ENCODE assay signal across 8 cellular contexts in the genomic region with DNA sequence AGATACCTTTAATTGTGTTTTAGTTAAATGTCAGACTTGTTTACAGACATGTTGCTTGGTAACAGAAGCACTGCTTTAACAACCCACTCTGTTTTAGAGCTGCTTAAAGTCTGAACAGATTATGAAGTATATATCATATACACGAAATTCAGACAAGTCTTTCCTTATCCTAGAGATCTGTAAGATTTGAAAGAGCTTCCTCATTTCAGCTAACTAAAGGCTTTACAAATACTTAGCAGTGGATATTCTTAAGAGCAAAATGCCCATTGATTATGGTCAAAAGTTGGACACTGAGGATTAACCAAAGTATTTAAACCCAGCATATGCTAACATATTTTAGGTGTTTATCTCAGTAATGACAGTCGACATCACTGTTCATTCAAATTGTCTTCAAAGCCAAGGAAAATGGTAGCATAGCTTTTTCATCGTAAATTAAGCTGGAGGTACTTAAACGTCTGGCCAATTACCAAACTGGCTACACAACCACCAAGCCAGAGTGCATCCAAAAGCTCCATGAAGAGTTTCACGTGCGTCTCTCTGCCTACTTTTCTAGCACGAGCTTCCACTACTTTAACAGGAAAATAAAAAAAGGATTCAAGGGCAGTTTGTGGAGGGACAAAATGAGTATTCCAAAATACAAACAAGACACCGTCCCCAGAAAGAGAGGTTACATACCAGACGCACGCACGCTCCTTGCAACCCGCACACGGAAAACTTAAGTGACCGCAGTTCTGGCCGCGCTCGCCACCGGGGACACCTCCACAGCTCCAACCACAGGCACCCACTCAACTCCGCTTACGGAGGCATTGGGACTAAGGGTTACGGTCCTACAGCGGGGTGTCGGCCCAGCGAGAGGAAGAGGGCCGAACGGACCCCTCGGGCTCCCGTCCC. TPM values are rescaled to one million over a fixed set of nuclear protein-coding genes. Genes with fewer than 3 reads are reported as not detected.
DNase-seq lines count a peak whose midpoint lies in the region; ATAC-seq and TF ChIP-seq lines count a peak whose summit lies in the region.

No MANE protein-coding gene starts in this region.

- DNase-seq in SIG-M5 treated with dmso at 0.1 percent for 504 hours (lab: John Stamatoyannopoulos, UW; ENCODE audit: unreplicated experiment) = peak; percentile 64
- DNase-seq in SIG-M5 (lab: John Stamatoyannopoulos, UW) = no peak
- DNase-seq in NCI-H1105 (lab: John Stamatoyannopoulos, UW) = peak; percentile 16
- no peak for DNase-seq in activated naive CD4-positive, alpha-beta T cell treated with anti-CD3 and anti-CD28 coated beads, Interleukin-2, amount 50 U/mL, for 72 hours (ENCODE audit: low spot score in 2 of 2)
- no peak for DNase-seq in heart right ventricle
- DNase-seq in renal cortical epithelial cell (ENCODE audit: low read depth) = peak; percentile 47
- DNase-seq in HuH-7 (ENCODE audit: low spot score) = no peak

- H3K4me1 ChIP-seq in heart right ventricle = peaks cover 0 to 28% (median 16%) of the 10 kb centered on the region in 9 donors

- peak overlapping the region; percentile 59 to 91 (median 77) for H3K4me3 ChIP-seq in heart right ventricle

- ATAC-seq in HG02588 (IDR thresholded peaks at IDR 0.05; ENCODE audit: unreplicated experiment) (peak; percentile 40), heart right ventricle (peak; percentile 53 to 85 (median 66))
- ATAC-seq in activated naive CD4-positive, alpha-beta T cell treated with anti-CD3 and anti-CD28 coated beads, Interleukin-2, amount 50 U/mL, for 72 hours = peak; percentile 56 to 64

- peaks cover 0 to 5% (median 0%) of the 10 kb centered on the region in 11 donors for H3K9me3 ChIP-seq in heart right ventricle

- no peak for TF ChIP-seq CTCF in heart right ventricle (IDR thresholded peaks at IDR 0.05)

- peak overlapping the region; percentile 64 to 92 (median 88) for H3K27ac ChIP-seq in heart right ventricle

- H3K36me3 Mint-ChIP-seq in activated naive CD4-positive, alpha-beta T cell treated with anti-CD3 and anti-CD28 coated beads, Interleukin-2, amount 50 U/mL, for 72 hours = peaks cover 28 to 52% of the 10 kb centered on the region in 2 donors

- intact Hi-C loops in heart right ventricle (cut with DNase I) = no loop called here

- peaks cover 0 to 9% (median 0%) of the 10 kb centered on the region in 9 donors for H3K36me3 ChIP-seq in heart right ventricle

- no peaks in the 10 kb centered on the region for H3K27me3 ChIP-seq in heart right ventricle

- H3K27ac Mint-ChIP-seq in activated naive CD4-positive, alpha-beta T cell treated with anti-CD3 and anti-CD28 coated beads, Interleukin-2, amount 50 U/mL, for 72 hours = peak overlapping the region; percentile 96 to 98

- H3K9me3 Mint-ChIP-seq in activated naive CD4-positive, alpha-beta T cell treated with anti-CD3 and anti-CD28 coated beads, Interleukin-2, amount 50 U/mL, for 72 hours = peaks cover 5 to 6% of the 10 kb centered on the region in 2 donors

- 1% methylated on average over 28 of the region's 28 CpGs for WGBS in heart right ventricle, 2 donors

RNA-seq across cellular contexts. Expression of a gene that starts 0.5 kb away (rescaled TPM):
- total RNA-seq in activated naive CD4-positive, alpha-beta T cell treated with anti-CD3 and anti-CD28 coated beads, Interleukin-2, amount 50 U/mL, for 72 hours = 10 to 100 TPM; 22.0 to 26.2 TPM
- total RNA-seq in heart right ventricle = 10 to 100 TPM in 5 of 10 donors, 1 to 10 TPM in 5; 7.0 to 18.2 (median 10.2) TPM
- 10 to 100 TPM in 1 of 2 donors, 1 to 10 TPM in 1; 4.2 to 20.5 TPM for polyA plus RNA-seq in heart right ventricle
- 10.2 and 10.8 TPM in 2 replicates for total RNA-seq in renal cortical epithelial cell

Comparison
In these comparisons a context has a peak if more than half of its experiments do, and no peak if none do; other contexts are left out.
1. DNase-seq: peak in SIG-M5 treated with dmso at 0.1 percent for 504 hours (single experiment), NCI-H1105 (single experiment) and renal cortical epithelial cell (single experiment); none in SIG-M5 (single experiment), activated naive CD4-positive, alpha-beta T cell treated with anti-CD3 and anti-CD28 coated beads, Interleukin-2, amount 50 U/mL, for 72 hours (0 of 2), heart right ventricle (0 of 2) and HuH-7 (single experiment).
2. Peak in every context shown above with its lines, with median percentiles within 50 percentile points of each other: ATAC-seq.